In genomic region chr6:21915707-21916399, GRCh38 we compare ENCODE assay signal across 11 cellular contexts.
DNase-seq lines count a peak whose midpoint lies in the region; ATAC-seq and TF ChIP-seq lines count a peak whose summit lies in the region.
"Had no signal": no experiment of that assay in that cellular context is flagged by ENCODE, and none has a peak within 500 bp of the region (broad histone marks: within the 10 kb centered on the region; RNA-seq: fewer than 3 reads in every experiment).

No MANE protein-coding gene starts in this region.

- H3K4me3 Mint-ChIP-seq in T-helper 17 cell, result peak overlapping the region; percentile 51
- H3K4me3 Mint-ChIP-seq: T-helper 1 cell treated with Interleukin-12 subunit alpha and Interleukin-12 subunit beta and Interleukin-4 antibody, amounts not matched to agents 30 μg/mL and 1 μg/mL, for 36 hours had no signal

- DNase-seq in ACHN, result peak; percentile 37
- no peak for DNase-seq in T-helper 17 cell
- peak; percentile 79 for DNase-seq in kidney tubule cell (ENCODE audit: low spot score)
- DNase-seq in Kasumi-1 (lab: John Stamatoyannopoulos, UW), result no peak
- no peak for DNase-seq in GM13976 (ENCODE audit: low spot score)
- DNase-seq: trophoblast cell had no signal

- no peak overlapping the region for H3K27ac Mint-ChIP-seq in T-helper 17 cell
- H3K27ac Mint-ChIP-seq: T-helper 1 cell treated with Interleukin-12 subunit alpha and Interleukin-12 subunit beta and Interleukin-4 antibody, amounts not matched to agents 30 μg/mL and 1 μg/mL, for 36 hours had no signal

- H3K9me3 ChIP-seq in T-helper 17 cell (ENCODE audit: control insufficient read depth, low read length, poor library complexity, severe bottlenecking), result no peaks in the 10 kb centered on the region

- in situ Hi-C loops in ACHN (cut with HindIII; ENCODE audit: low pct_ligation_motif_present, low pct_unique_long_range_greater_than_20kb, low sequenced_read_pairs) (no loop called here), GM13976 (cut with MboI; ENCODE audit: low sequenced_read_pairs, unreplicated experiment) (no loop called here)

- ATAC-seq in GM18867 (IDR thresholded peaks at IDR 0.05; ENCODE audit: unreplicated experiment) (peak; percentile 48), T-helper 17 cell (no peak), HG03139 (IDR thresholded peaks at IDR 0.05; ENCODE audit: unreplicated experiment) (no peak), GM19324 (IDR thresholded peaks at IDR 0.05; ENCODE audit: low FRiP score, unreplicated experiment) (no peak)
- ATAC-seq: HCT116 had no signal

- H3K27me3 Mint-ChIP-seq in T-helper 17 cell, result no peaks in the 10 kb centered on the region

- no peaks in the 10 kb centered on the region for H3K36me3 Mint-ChIP-seq in T-helper 17 cell (ENCODE audit: low read depth)

- no peak for TF ChIP-seq CTCF in GM13976 (IDR thresholded peaks at IDR 0.05; ENCODE audit: borderline replicate concordance, control extremely low read depth, extremely low read depth, insufficient read depth, missing control alignments)

- peaks cover 10% of the 10 kb centered on the region for H3K4me1 Mint-ChIP-seq in T-helper 17 cell

Comparison
In these comparisons a context has a peak if more than half of its experiments do, and no peak if none do; other contexts are left out.
1. DNase-seq: peak in ACHN (single experiment) and kidney tubule cell (single experiment); none in T-helper 17 cell (0 of 3), Kasumi-1 (0 of 2) and GM13976 (single experiment).